ENCODE assay signal across 1 cellular context in the genomic region with DNA sequence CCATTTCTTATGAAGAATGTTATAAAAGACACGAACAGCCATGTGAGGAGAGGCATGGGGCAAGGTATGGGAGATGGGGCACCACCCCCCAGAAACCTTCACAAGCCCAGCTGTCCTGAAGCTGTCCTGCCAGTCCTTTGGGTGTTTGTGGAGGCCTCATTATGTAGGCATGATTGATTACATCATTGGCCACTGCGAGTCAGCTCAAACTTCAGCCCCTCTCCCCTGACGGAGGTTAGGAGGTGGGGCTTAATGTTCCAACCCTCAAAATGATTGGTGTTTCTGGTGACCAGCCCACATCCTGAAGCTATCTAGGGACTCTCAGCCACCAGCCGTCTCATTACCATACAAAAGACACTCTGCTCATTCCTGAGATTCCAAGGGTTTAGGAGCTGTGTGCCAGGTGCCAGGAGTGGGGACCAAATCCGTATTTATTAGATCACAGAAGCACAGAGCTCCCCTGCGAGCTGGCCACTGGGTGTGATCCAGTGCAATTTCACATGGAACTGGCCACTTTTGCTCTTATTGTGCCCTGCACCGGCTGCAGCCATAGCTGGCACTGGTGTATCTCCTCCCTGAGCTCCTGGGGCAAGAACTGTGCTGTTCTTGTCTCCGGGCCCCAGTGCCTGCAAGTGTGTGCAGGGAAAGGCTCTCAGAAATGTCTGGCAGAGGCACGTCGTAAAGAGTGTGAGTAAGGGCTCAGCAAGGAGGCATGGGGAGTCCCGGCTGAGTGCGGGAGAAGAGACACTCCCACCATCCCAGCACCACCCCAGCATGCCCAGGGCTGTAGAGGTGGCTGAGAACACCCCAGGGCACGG.
TF ChIP-seq lines count a peak whose summit lies in the region.

No MANE protein-coding gene starts in this region.

TF ChIP-seq in GM12878, 131 proteins besides CTCF, POLR2A, EP300 and RAD21:
- TF ChIP-seq YY1 (IDR thresholded peaks at IDR 0.05; ENCODE audit: low read depth, low read length) (no peak), NBN (IDR thresholded peaks at IDR 0.05) (no peak), SMAD5 (IDR thresholded peaks at IDR 0.05; ENCODE audit: low read depth) (no peak), CREB1 (IDR thresholded peaks at IDR 0.05; ENCODE audit: low read depth) (no peak), BRCA1 (IDR thresholded peaks at IDR 0.05; ENCODE audit: low read depth, low read length) (no peak), KAT2A (conservative IDR thresholded peaks at IDR 0.05; ENCODE audit: control insufficient read depth, low read depth, low read length) (no peak), ATF3 (IDR thresholded peaks at IDR 0.05; ENCODE audit: borderline replicate concordance, extremely low read depth, low read depth, low read length) (no peak), SMC3 (IDR thresholded peaks at IDR 0.05; ENCODE audit: borderline replicate concordance, low read length) (no peak), BMI1 (IDR thresholded peaks at IDR 0.05; ENCODE audit: borderline replicate concordance) (no peak), ZNF384 (IDR thresholded peaks at IDR 0.05; ENCODE audit: borderline replicate concordance, low read depth, low read length) (no peak), RFX5 (IDR thresholded peaks at IDR 0.05; ENCODE audit: low read depth, low read length) (no peak), ATF7 (IDR thresholded peaks at IDR 0.05; ENCODE audit: low read depth) (peak; percentile 48; the same call in 1 of the 2 replicates)
- TF ChIP-seq, protein P1, sequence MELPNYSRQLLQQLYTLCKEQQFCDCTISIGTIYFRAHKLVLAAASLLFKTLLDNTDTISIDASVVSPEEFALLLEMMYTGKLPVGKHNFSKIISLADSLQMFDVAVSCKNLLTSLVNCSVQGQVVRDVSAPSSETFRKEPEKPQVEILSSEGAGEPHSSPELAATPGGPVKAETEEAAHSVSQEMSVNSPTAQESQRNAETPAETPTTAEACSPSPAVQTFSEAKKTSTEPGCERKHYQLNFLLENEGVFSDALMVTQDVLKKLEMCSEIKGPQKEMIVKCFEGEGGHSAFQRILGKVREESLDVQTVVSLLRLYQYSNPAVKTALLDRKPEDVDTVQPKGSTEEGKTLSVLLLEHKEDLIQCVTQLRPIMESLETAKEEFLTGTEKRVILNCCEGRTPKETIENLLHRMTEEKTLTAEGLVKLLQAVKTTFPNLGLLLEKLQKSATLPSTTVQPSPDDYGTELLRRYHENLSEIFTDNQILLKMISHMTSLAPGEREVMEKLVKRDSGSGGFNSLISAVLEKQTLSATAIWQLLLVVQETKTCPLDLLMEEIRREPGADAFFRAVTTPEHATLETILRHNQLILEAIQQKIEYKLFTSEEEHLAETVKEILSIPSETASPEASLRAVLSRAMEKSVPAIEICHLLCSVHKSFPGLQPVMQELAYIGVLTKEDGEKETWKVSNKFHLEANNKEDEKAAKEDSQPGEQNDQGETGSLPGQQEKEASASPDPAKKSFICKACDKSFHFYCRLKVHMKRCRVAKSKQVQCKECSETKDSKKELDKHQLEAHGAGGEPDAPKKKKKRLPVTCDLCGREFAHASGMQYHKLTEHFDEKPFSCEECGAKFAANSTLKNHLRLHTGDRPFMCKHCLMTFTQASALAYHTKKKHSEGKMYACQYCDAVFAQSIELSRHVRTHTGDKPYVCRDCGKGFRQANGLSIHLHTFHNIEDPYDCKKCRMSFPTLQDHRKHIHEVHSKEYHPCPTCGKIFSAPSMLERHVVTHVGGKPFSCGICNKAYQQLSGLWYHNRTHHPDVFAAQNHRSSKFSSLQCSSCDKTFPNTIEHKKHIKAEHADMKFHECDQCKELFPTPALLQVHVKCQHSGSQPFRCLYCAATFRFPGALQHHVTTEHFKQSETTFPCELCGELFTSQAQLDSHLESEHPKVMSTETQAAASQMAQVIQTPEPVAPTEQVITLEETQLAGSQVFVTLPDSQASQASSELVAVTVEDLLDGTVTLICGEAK (IDR thresholded peaks at IDR 0.05; ENCODE audit: borderline replicate concordance): no peak
- TF ChIP-seq, protein P2, sequence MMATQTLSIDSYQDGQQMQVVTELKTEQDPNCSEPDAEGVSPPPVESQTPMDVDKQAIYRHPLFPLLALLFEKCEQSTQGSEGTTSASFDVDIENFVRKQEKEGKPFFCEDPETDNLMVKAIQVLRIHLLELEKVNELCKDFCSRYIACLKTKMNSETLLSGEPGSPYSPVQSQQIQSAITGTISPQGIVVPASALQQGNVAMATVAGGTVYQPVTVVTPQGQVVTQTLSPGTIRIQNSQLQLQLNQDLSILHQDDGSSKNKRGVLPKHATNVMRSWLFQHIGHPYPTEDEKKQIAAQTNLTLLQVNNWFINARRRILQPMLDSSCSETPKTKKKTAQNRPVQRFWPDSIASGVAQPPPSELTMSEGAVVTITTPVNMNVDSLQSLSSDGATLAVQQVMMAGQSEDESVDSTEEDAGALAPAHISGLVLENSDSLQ (IDR thresholded peaks at IDR 0.05): peak; percentile 71
- TF ChIP-seq, protein P3, sequence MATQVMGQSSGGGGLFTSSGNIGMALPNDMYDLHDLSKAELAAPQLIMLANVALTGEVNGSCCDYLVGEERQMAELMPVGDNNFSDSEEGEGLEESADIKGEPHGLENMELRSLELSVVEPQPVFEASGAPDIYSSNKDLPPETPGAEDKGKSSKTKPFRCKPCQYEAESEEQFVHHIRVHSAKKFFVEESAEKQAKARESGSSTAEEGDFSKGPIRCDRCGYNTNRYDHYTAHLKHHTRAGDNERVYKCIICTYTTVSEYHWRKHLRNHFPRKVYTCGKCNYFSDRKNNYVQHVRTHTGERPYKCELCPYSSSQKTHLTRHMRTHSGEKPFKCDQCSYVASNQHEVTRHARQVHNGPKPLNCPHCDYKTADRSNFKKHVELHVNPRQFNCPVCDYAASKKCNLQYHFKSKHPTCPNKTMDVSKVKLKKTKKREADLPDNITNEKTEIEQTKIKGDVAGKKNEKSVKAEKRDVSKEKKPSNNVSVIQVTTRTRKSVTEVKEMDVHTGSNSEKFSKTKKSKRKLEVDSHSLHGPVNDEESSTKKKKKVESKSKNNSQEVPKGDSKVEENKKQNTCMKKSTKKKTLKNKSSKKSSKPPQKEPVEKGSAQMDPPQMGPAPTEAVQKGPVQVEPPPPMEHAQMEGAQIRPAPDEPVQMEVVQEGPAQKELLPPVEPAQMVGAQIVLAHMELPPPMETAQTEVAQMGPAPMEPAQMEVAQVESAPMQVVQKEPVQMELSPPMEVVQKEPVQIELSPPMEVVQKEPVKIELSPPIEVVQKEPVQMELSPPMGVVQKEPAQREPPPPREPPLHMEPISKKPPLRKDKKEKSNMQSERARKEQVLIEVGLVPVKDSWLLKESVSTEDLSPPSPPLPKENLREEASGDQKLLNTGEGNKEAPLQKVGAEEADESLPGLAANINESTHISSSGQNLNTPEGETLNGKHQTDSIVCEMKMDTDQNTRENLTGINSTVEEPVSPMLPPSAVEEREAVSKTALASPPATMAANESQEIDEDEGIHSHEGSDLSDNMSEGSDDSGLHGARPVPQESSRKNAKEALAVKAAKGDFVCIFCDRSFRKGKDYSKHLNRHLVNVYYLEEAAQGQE (IDR thresholded peaks at IDR 0.05; ENCODE audit: low read depth, low read length): no peak
- TF ChIP-seq, protein P4, sequence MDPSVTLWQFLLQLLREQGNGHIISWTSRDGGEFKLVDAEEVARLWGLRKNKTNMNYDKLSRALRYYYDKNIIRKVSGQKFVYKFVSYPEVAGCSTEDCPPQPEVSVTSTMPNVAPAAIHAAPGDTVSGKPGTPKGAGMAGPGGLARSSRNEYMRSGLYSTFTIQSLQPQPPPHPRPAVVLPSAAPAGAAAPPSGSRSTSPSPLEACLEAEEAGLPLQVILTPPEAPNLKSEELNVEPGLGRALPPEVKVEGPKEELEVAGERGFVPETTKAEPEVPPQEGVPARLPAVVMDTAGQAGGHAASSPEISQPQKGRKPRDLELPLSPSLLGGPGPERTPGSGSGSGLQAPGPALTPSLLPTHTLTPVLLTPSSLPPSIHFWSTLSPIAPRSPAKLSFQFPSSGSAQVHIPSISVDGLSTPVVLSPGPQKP (IDR thresholded peaks at IDR 0.05; ENCODE audit: low read depth, low read length): no peak
- TF ChIP-seq, protein P5, sequence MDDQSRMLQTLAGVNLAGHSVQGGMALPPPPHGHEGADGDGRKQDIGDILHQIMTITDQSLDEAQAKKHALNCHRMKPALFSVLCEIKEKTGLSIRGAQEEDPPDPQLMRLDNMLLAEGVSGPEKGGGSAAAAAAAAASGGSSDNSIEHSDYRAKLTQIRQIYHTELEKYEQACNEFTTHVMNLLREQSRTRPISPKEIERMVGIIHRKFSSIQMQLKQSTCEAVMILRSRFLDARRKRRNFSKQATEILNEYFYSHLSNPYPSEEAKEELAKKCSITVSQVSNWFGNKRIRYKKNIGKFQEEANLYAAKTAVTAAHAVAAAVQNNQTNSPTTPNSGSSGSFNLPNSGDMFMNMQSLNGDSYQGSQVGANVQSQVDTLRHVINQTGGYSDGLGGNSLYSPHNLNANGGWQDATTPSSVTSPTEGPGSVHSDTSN (IDR thresholded peaks at IDR 0.05; ENCODE audit: insufficient replicate concordance, low read depth, low read length): peak; percentile 45
